In the genomic region with DNA sequence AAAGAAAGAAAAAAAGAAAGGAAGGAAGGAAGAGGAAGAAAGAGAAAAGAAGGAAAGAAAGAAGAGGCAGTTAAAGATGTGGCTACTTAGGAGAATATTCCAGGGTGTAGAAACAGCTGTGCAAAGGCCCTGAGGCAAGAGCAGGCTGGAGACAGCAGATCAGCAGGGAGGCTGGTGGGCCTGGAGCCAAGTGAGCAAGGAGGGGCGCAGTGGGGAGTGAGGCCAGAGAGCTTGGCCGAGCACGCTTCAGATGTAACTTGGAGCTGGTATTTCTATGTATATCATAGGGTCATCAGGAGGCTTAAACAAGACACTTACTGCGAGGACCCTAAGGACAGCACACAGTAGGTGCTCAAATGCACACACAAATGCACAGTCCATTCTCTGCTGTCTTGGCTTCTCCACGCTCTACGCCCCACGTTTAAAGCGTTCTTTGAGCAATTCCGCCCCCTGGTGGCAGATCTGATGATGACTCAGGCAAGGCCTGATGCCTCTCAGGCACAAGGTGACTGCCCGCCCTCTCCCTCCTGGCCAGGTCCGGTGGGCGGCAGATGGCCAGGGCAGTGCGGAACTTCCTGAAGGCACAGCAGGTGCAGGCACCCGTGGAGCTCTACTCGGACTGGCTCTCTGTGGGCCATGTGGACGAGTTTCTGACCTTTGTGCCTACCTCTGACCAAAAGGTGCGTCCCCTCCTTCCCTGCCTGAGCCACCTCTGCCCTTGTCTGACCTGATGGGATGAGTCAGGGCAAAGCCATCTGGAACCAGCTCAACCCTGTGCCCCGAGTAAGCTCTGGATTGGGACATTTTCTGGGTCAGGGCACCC, we compare ENCODE assay signal across 2 cellular contexts.
A peak's percentile ranks its signal among the peaks of the same experiment; 100 is the strongest.
TF ChIP-seq lines count a peak whose summit lies in the region.

No MANE protein-coding gene starts in this region.

TF ChIP-seq in GM23338, 12 proteins besides CTCF, POLR2A, EP300 and RAD21:
- TF ChIP-seq CREB1 (CRISPR knock-in tag; IDR thresholded peaks at IDR 0.05; ENCODE audit: low read depth) (no peak), ZNF331 (CRISPR knock-in tag; IDR thresholded peaks at IDR 0.05; ENCODE audit: low read depth) (no peak), EZH2 (IDR thresholded peaks at IDR 0.05; ENCODE audit: low read depth, unreplicated experiment) (no peak), ETS1 (IDR thresholded peaks at IDR 0.05) (no peak), EZH2phosphoT487 (IDR thresholded peaks at IDR 0.05; ENCODE audit: unreplicated experiment) (no peak), NANOG (IDR thresholded peaks at IDR 0.05; ENCODE audit: borderline replicate concordance) (no peak), JUNB (IDR thresholded peaks at IDR 0.05; ENCODE audit: unreplicated experiment) (no peak), STAT1 (IDR thresholded peaks at IDR 0.05; ENCODE audit: unreplicated experiment) (no peak), ZNF114 (CRISPR knock-in tag; IDR thresholded peaks at IDR 0.05) (no peak)

TF ChIP-seq in HepG2, 621 proteins besides CTCF, POLR2A, EP300 and RAD21 (continues in another document):
- TF ChIP-seq NR2F2 (IDR thresholded peaks at IDR 0.05; ENCODE audit: borderline replicate concordance, low read depth) (no peak), ARID3A (IDR thresholded peaks at IDR 0.05; ENCODE audit: low read depth, low read length) (no peak), PAWR (CRISPR knock-in tag; IDR thresholded peaks at IDR 0.05; ENCODE audit: borderline replicate concordance) (no peak), ZNF431 (CRISPR knock-in tag; IDR thresholded peaks at IDR 0.05; ENCODE audit: borderline replicate concordance, low read depth) (no peak), ZNF549 (CRISPR knock-in tag; IDR thresholded peaks at IDR 0.05) (no peak), ZNF574 (CRISPR knock-in tag; IDR thresholded peaks at IDR 0.05) (no peak), HNRNPUL1 (IDR thresholded peaks at IDR 0.05; ENCODE audit: low read depth, low read length) (no peak), GRHL1 (CRISPR knock-in tag; conservative IDR thresholded peaks at IDR 0.05) (no peak), MED8 (CRISPR knock-in tag; IDR thresholded peaks at IDR 0.05; ENCODE audit: insufficient replicate concordance) (no peak), DDIT3 (CRISPR knock-in tag; IDR thresholded peaks at IDR 0.05) (no peak), SAP130 (CRISPR knock-in tag; IDR thresholded peaks at IDR 0.05; ENCODE audit: low read depth) (no peak), ZNF280D (CRISPR knock-in tag; IDR thresholded peaks at IDR 0.05) (no peak), PTBP1 (IDR thresholded peaks at IDR 0.05; ENCODE audit: low read depth, low read length, poor library complexity, severe bottlenecking) (no peak), NFRKB (IDR thresholded peaks at IDR 0.05) (no peak), MAFG (CRISPR knock-in tag; IDR thresholded peaks at IDR 0.05) (no peak), SNAI1 (CRISPR knock-in tag; IDR thresholded peaks at IDR 0.05; ENCODE audit: borderline replicate concordance) (no peak), ELK4 (CRISPR knock-in tag; IDR thresholded peaks at IDR 0.05; ENCODE audit: borderline replicate concordance) (no peak), CHCHD3 (CRISPR knock-in tag; IDR thresholded peaks at IDR 0.05) (no peak), ZNF101 (CRISPR knock-in tag; IDR thresholded peaks at IDR 0.05; ENCODE audit: borderline replicate concordance, low read depth) (no peak), MTF2 (CRISPR knock-in tag; IDR thresholded peaks at IDR 0.05; ENCODE audit: borderline replicate concordance) (0 out of 2 replicates have a peak, but pooled peaks have one; percentile 19), HOXA3 (CRISPR knock-in tag; IDR thresholded peaks at IDR 0.05) (no peak), NR2C2 (CRISPR knock-in tag; IDR thresholded peaks at IDR 0.05; ENCODE audit: borderline replicate concordance) (0 out of 2 replicates have a peak, but pooled peaks have one; percentile 34), ZNF383 (CRISPR knock-in tag; IDR thresholded peaks at IDR 0.05; ENCODE audit: borderline replicate concordance) (no peak), SAFB2 (CRISPR knock-in tag; IDR thresholded peaks at IDR 0.05; ENCODE audit: borderline replicate concordance, low read depth) (no peak), SALL1 (CRISPR knock-in tag; IDR thresholded peaks at IDR 0.05) (peak; percentile 51; the same call in 1 of the 2 replicates), PITX1 (CRISPR knock-in tag; IDR thresholded peaks at IDR 0.05) (no peak)
- TF ChIP-seq, protein P1, sequence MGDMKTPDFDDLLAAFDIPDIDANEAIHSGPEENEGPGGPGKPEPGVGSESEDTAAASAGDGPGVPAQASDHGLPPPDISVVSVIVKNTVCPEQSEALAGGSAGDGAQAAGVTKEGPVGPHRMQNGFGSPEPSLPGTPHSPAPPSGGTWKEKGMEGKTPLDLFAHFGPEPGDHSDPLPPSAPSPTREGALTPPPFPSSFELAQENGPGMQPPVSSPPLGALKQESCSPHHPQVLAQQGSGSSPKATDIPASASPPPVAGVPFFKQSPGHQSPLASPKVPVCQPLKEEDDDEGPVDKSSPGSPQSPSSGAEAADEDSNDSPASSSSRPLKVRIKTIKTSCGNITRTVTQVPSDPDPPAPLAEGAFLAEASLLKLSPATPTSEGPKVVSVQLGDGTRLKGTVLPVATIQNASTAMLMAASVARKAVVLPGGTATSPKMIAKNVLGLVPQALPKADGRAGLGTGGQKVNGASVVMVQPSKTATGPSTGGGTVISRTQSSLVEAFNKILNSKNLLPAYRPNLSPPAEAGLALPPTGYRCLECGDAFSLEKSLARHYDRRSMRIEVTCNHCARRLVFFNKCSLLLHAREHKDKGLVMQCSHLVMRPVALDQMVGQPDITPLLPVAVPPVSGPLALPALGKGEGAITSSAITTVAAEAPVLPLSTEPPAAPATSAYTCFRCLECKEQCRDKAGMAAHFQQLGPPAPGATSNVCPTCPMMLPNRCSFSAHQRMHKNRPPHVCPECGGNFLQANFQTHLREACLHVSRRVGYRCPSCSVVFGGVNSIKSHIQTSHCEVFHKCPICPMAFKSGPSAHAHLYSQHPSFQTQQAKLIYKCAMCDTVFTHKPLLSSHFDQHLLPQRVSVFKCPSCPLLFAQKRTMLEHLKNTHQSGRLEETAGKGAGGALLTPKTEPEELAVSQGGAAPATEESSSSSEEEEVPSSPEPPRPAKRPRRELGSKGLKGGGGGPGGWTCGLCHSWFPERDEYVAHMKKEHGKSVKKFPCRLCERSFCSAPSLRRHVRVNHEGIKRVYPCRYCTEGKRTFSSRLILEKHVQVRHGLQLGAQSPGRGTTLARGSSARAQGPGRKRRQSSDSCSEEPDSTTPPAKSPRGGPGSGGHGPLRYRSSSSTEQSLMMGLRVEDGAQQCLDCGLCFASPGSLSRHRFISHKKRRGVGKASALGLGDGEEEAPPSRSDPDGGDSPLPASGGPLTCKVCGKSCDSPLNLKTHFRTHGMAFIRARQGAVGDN (CRISPR knock-in tag; IDR thresholded peaks at IDR 0.05): peak; percentile 50
- TF ChIP-seq, protein P2, sequence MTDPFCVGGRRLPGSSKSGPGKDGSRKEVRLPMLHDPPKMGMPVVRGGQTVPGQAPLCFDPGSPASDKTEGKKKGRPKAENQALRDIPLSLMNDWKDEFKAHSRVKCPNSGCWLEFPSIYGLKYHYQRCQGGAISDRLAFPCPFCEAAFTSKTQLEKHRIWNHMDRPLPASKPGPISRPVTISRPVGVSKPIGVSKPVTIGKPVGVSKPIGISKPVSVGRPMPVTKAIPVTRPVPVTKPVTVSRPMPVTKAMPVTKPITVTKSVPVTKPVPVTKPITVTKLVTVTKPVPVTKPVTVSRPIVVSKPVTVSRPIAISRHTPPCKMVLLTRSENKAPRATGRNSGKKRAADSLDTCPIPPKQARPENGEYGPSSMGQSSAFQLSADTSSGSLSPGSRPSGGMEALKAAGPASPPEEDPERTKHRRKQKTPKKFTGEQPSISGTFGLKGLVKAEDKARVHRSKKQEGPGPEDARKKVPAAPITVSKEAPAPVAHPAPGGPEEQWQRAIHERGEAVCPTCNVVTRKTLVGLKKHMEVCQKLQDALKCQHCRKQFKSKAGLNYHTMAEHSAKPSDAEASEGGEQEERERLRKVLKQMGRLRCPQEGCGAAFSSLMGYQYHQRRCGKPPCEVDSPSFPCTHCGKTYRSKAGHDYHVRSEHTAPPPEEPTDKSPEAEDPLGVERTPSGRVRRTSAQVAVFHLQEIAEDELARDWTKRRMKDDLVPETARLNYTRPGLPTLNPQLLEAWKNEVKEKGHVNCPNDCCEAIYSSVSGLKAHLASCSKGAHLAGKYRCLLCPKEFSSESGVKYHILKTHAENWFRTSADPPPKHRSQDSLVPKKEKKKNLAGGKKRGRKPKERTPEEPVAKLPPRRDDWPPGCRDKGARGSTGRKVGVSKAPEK (CRISPR knock-in tag; IDR thresholded peaks at IDR 0.05; ENCODE audit: borderline replicate concordance): no peak
- TF ChIP-seq, protein P3, sequence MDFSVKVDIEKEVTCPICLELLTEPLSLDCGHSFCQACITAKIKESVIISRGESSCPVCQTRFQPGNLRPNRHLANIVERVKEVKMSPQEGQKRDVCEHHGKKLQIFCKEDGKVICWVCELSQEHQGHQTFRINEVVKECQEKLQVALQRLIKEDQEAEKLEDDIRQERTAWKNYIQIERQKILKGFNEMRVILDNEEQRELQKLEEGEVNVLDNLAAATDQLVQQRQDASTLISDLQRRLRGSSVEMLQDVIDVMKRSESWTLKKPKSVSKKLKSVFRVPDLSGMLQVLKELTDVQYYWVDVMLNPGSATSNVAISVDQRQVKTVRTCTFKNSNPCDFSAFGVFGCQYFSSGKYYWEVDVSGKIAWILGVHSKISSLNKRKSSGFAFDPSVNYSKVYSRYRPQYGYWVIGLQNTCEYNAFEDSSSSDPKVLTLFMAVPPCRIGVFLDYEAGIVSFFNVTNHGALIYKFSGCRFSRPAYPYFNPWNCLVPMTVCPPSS (IDR thresholded peaks at IDR 0.05): no peak
